Comparison of ENCODE assay signal across 23 cellular contexts in the genomic region with DNA sequence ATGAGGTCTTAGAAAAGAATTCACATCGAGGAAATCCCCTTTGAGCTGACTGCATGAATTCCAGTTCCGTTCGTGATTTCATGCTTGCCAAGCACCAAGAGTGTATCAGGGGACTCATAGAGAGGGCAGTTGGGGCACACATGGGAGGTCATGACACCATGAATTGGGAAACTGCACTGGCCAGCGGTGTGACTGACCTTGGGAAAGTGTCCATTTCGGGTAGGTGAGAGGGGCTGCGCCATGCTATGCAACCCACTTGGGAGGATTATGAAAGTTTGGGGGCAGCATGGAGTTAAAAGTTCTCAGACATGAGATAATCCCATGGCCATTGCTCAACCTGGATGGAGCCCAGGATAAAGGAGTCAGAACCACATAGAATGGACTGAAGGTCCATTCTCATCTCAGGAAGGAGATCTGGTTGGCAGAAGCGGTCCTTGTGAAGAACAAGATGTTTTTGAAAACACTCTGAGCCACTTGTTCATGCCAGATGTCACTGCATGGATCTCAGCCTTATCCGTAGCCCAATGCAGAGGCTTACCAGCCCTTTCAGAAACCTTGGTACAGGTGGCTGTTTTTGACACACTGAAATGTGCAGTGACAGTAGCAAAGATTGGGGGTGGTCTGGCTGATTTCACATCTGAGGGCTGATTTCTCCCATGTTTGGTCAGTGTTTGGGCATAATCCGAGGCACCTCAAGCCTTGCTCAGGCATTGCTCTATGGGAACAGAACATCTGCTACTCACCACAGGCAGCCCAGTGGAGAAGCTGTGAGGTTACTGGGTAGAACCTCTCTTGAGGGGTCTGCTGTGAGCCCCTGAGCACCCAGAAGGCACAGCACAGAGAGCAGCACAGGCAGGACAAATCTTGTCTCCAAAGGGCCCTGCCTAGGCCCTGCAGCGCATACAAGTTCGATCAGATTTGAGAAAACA.
DNase-seq lines count a peak whose midpoint lies in the region; ATAC-seq, FAIRE-seq and TF ChIP-seq lines count a peak whose summit lies in the region.
"Had no signal": no experiment of that assay in that cellular context is flagged by ENCODE, and none has a peak within 500 bp of the region (broad histone marks: within the 10 kb centered on the region; RNA-seq: fewer than 3 reads in every experiment).

No MANE protein-coding gene starts in this region.

- H3K27me3 Mint-ChIP-seq in GM23338 (ENCODE audit: insufficient read depth, low read depth, poor library complexity), result peaks cover 7% of the 10 kb centered on the region
- H3K27me3 Mint-ChIP-seq: memory B cell, naive B cell had no signal

- peaks cover 10% of the 10 kb centered on the region; the same call in 2 of the 3 replicates for H3K36me3 Mint-ChIP-seq in GM23338 (ENCODE audit: low read depth)
- H3K36me3 Mint-ChIP-seq: memory B cell, naive B cell had no signal

- H3K36me3 ChIP-seq in GM12878 (ENCODE audit: control insufficient read depth in 2 of 2, insufficient read depth in 2 of 2, low read length in 1 of 2) (no peaks in the 10 kb centered on the region), heart left ventricle (no peaks in the 10 kb centered on the region), GM23338 (ENCODE audit: insufficient read depth) (no peaks in the 10 kb centered on the region)
- H3K36me3 ChIP-seq: ovary, SJCRH30 had no signal

- no peaks in the 10 kb centered on the region for H3K4me1 Mint-ChIP-seq in GM23338
- H3K4me1 Mint-ChIP-seq: activated CD4-positive, alpha-beta T cell treated with anti-CD3 and anti-CD28 coated beads for 36 hours; memory B cell; naive B cell had no signal

- FAIRE-seq in GM12878 (lab: Jason Lieb, UNC) (no peak), urothelium cell line (lab: Jason Lieb, UNC) (peak; percentile 46)
- FAIRE-seq: frontal cortex had no signal

- no peaks in the 10 kb centered on the region for H3F3A ChIP-seq in GM23338 (replicated peaks; ENCODE audit: low read depth)

- WGBS in GM12878 (ENCODE audit: insufficient coverage, insufficient replicate concordance, low lambda C conversion rate, missing lambda C conversion rate), result 43% methylated on average over 11 of the region's 11 CpGs
- 68 to 83% (median 75%) methylated on average over 11 of the region's 11 CpGs for WGBS in heart left ventricle, 4 donors

- no peak overlapping the region for H3K27ac Mint-ChIP-seq in GM23338
- H3K27ac Mint-ChIP-seq: activated CD4-positive, alpha-beta T cell treated with anti-CD3 and anti-CD28 coated beads for 36 hours; activated naive CD4-positive, alpha-beta T cell treated with anti-CD3 and anti-CD28 coated beads for 36 hours; activated T-cell treated with anti-CD3 and anti-CD28 coated beads, Interleukin-2, amount 50 U/mL, for 72 hours; memory B cell; naive B cell had no signal

- H3K27ac ChIP-seq in GM12878 (ENCODE audit: control insufficient read depth, insufficient read depth) (no peak overlapping the region), heart left ventricle (no peak overlapping the region), GM23338 (ENCODE audit: low read depth) (no peak overlapping the region)
- H3K27ac ChIP-seq: epithelial cell of prostate, ovary, PC-9, SJCRH30 had no signal

- H3K9me3 Mint-ChIP-seq in GM23338, result peaks cover 17% of the 10 kb centered on the region
- H3K9me3 Mint-ChIP-seq: activated naive CD4-positive, alpha-beta T cell treated with anti-CD3 and anti-CD28 coated beads for 36 hours; activated T-cell treated with anti-CD3 and anti-CD28 coated beads, Interleukin-2, amount 50 U/mL, for 72 hours had no signal

- H3K4me3 ChIP-seq in GM12878 (no peak overlapping the region), heart left ventricle (no peak overlapping the region), GM23338 (no peak overlapping the region)
- H3K4me3 ChIP-seq: ovary, PC-9, SJCRH30, skin epidermis had no signal

- H3K27me3 ChIP-seq in GM12878 (replicated peaks in 1 of 2; ENCODE audit: control insufficient read depth in 2 of 2, insufficient read depth in 2 of 2, low read length in 1 of 2) (no peaks in the 10 kb centered on the region), heart left ventricle (no peaks in the 10 kb centered on the region), GM23338 (ENCODE audit: insufficient read depth) (no peaks in the 10 kb centered on the region)
- H3K27me3 ChIP-seq: ovary, SJCRH30 had no signal

- no peak for TF ChIP-seq RAD21 in GM12878 (IDR thresholded peaks at IDR 0.05; ENCODE audit: insufficient read depth, low read depth, low read length)

- no peaks in the 10 kb centered on the region for H3K4me1 ChIP-seq in GM12878 (ENCODE audit: control insufficient read depth, insufficient read depth, low read length)
- peaks cover 0 to 7% (median 0%) of the 10 kb centered on the region in 12 donors for H3K4me1 ChIP-seq in heart left ventricle
- no peaks in the 10 kb centered on the region for H3K4me1 ChIP-seq in GM23338 (ENCODE audit: insufficient read depth)
- H3K4me1 ChIP-seq: SJCRH30 had no signal

- H3K9me3 ChIP-seq in GM12878 (replicated peaks; ENCODE audit: control insufficient read depth, insufficient read depth, low read length) (no peaks in the 10 kb centered on the region), heart left ventricle (no peaks in the 10 kb centered on the region)
- H3K9me3 ChIP-seq: ovary, SJCRH30 had no signal

- H3K9me2 ChIP-seq in GM23338 (ENCODE audit: insufficient read depth), result peaks cover 9% of the 10 kb centered on the region; the same call in 1 of the 2 replicates

- no peaks in the 10 kb centered on the region for H4K20me1 ChIP-seq in GM12878 (ENCODE audit: control insufficient read depth, insufficient read depth)
- no peaks in the 10 kb centered on the region for H4K20me1 ChIP-seq in GM23338 (replicated peaks; ENCODE audit: insufficient read depth)

- in situ Hi-C loops in GM12878 (cut with MboI), result no loop called here

- no peak for DNase-seq in GM12878 (ENCODE audit: low read depth, low spot score)
- peak in 3 of 5 donors; percentile 30 to 40 (median 40) for DNase-seq in heart left ventricle
- peak; percentile 77 for DNase-seq in posterior vena cava (ENCODE audit: low spot score)
- no peak for DNase-seq in urothelium cell line (ENCODE audit: low spot score)
- no peak for DNase-seq in GM23338 (ENCODE audit: low spot score)
- DNase-seq: activated CD4-positive, alpha-beta T cell treated with anti-CD3 and anti-CD28 coated beads for 36 hours; activated naive CD4-positive, alpha-beta T cell treated with anti-CD3 and anti-CD28 coated beads for 36 hours; activated T-cell treated with anti-CD3 and anti-CD28 coated beads, Interleukin-2, amount 50 U/mL, for 72 hours; anterior cingulate cortex; GF-D8; naive B cell; NCI-H2081 treated with DMSO at 0.1 percent for 48 hours; NCI-H446 treated with DMSO at 0.1 percent for 48 hours; ovary; PC-9; SJCRH30; stimulated activated CD4-positive, alpha-beta T cell treated with anti-CD3 and anti-CD28 coated beads, Interleukin-1b, Interleukin-23, amount 100 ng/mL, for 48 hours had no signal

- RAD21 ChIA-PET in GM12878 (lab: Charles Lee; ENCODE audit: unreplicated experiment), result interaction anchor here (0.6 to 1.0 kb wide), 4 partner anchors 97 to 257 kb away, joined by 4 read pairs; no protein-coding TSS in a partner anchor

- TF ChIP-seq POLR2A in GM12878 (IDR thresholded peaks at IDR 0.05; ENCODE audit: low read depth, low read length) (no peak), heart left ventricle (IDR thresholded peaks at IDR 0.05) (no peak)

- no peaks in the 10 kb centered on the region for H3K79me2 ChIP-seq in GM12878 (ENCODE audit: control insufficient read depth, insufficient read depth, low read length)
- H3K79me2 ChIP-seq in GM23338 (replicated peaks; ENCODE audit: insufficient read depth), result no peaks in the 10 kb centered on the region

- POLR2A ChIA-PET in GM12878 (lab: Charles Lee), result no interaction called here

- no peak for ATAC-seq in GM12878
- ATAC-seq in heart left ventricle, result peak; percentile 42 to 86 (median 78)
- ATAC-seq in HG03196 (IDR thresholded peaks at IDR 0.05; ENCODE audit: unreplicated experiment), result no peak
- ATAC-seq in GM23338, result no peak
- ATAC-seq in HG02840 (IDR thresholded peaks at IDR 0.05; ENCODE audit: low FRiP score, unreplicated experiment), result no peak
- ATAC-seq: activated CD4-positive, alpha-beta T cell treated with anti-CD3 and anti-CD28 coated beads for 36 hours; activated T-cell treated with anti-CD3 and anti-CD28 coated beads, Interleukin-2, amount 50 U/mL, for 72 hours had no signal

- no peak overlapping the region for H3K4me3 Mint-ChIP-seq in GM23338
- H3K4me3 Mint-ChIP-seq: activated CD4-positive, alpha-beta T cell treated with anti-CD3 and anti-CD28 coated beads for 36 hours; activated naive CD4-positive, alpha-beta T cell treated with anti-CD3 and anti-CD28 coated beads for 36 hours; activated T-cell treated with anti-CD3 and anti-CD28 coated beads, Interleukin-2, amount 50 U/mL, for 72 hours; memory B cell had no signal

- SMC1A ChIA-PET in GM12878 (lab: Charles Lee; ENCODE audit: uncharacterized antibody, unreplicated experiment), result no interaction called here

- H3K9ac ChIP-seq in GM12878 (ENCODE audit: control insufficient read depth, insufficient read depth, low read length), result no peak overlapping the region

- H2AFZ ChIP-seq in GM12878 (ENCODE audit: control insufficient read depth, low read depth, low read length) (no peak overlapping the region), GM23338 (no peak overlapping the region)
- H2AFZ ChIP-seq: PC-9 had no signal

- CTCF ChIA-PET in GM12878 (lab: Yijun Ruan, JAX), result no interaction called here

- intact Hi-C loops in GM12878 (cut with micrococcal nuclease; ENCODE audit: unreplicated experiment), result no loop called here
- intact Hi-C loops in heart left ventricle (cut with DNase I), result no loop called here
- intact Hi-C loops in posterior vena cava (cut with DNase I), result no loop called here

- TF ChIP-seq EP300 in GM12878 (IDR thresholded peaks at IDR 0.05; ENCODE audit: borderline replicate concordance in 1 of 2, control insufficient read depth in 1 of 2, low read depth in 2 of 2, low read length in 2 of 2), result no peak

- TF ChIP-seq CTCF in GM12878 (IDR thresholded peaks at IDR 0.05 in 2 of 3, conservative IDR thresholded peaks at IDR 0.05 in 1 of 3; ENCODE audit: control insufficient read depth in 2 of 3, extremely low read depth in 1 of 3, insufficient read depth in 1 of 3, low read depth in 3 of 3, low read length in 3 of 3), result no peak
- TF ChIP-seq CTCF in heart left ventricle (IDR thresholded peaks at IDR 0.05), result no peak
- TF ChIP-seq CTCF in GM23338 (conservative IDR thresholded peaks at IDR 0.05; ENCODE audit: low read depth in 2 of 2), result no peak

- BruUV-seq in GM12878 (replicated peaks; lab: Mats Ljungman, UMichigan), result no TSS peak

- H3K4me2 ChIP-seq in GM12878 (ENCODE audit: control insufficient read depth, insufficient read depth) (no peak overlapping the region), GM23338 (no peak overlapping the region)
- H3K4me2 ChIP-seq: PC-9 had no signal

TF ChIP-seq in GM23338, 12 proteins besides CTCF, POLR2A, EP300 and RAD21 (continues in another document):
- TF ChIP-seq POLR2AphosphoS5 (IDR thresholded peaks at IDR 0.05; ENCODE audit: low read depth) (no peak), ZNF114 (CRISPR knock-in tag; IDR thresholded peaks at IDR 0.05) (no peak), NANOG (IDR thresholded peaks at IDR 0.05; ENCODE audit: borderline replicate concordance) (no peak), EZH2 (IDR thresholded peaks at IDR 0.05; ENCODE audit: low read depth, unreplicated experiment) (no peak), CREB1 (CRISPR knock-in tag; IDR thresholded peaks at IDR 0.05; ENCODE audit: low read depth) (no peak)

Comparison
In these comparisons a context has a peak if more than half of its experiments do, and no peak if none do; other contexts are left out.
1. ATAC-seq: peak in heart left ventricle (4 of 4); none in GM12878 (single experiment), HG03196 (single experiment), GM23338 (single experiment) and HG02840 (single experiment).
2. DNase-seq: peak in heart left ventricle (3 of 5) and posterior vena cava (single experiment); none in GM12878 (single experiment), urothelium cell line (single experiment) and GM23338 (single experiment).